In the genomic region with DNA sequence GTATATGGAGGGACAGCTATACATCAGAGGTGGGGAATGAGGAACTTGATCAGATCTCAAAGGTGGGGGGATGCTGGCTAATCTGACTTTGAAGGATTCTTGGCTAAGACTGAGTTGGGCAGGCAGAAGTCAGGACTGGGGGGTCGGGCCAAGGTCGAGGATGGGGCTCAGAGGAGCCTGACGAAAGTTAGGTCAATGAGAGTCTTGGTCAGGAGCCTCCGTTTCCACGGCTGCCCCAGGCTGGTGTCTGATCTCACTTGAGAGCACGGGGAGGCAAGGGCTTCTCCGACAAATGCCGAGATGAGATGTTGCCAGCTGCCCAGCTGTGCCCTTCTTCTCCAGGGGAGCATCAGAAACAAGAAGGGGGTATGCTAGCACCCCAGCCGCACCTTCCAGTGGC, we compare ENCODE assay signal across 31 cellular contexts.
"Had no signal": no experiment of that assay in that cellular context is flagged by ENCODE, and none has a peak within 500 bp of the region (broad histone marks: within the 10 kb centered on the region; RNA-seq: fewer than 3 reads in every experiment).

No MANE protein-coding gene starts in this region.

- H3K27ac ChIP-seq: adrenal gland, body of pancreas had no signal

- H3K4me3 ChIP-seq: adrenal gland, body of pancreas had no signal

- FAIRE-seq: colon, frontal cortex had no signal

- ATAC-seq: activated CD4-positive, CD25-positive, alpha-beta regulatory T cell treated with anti-CD3 and anti-CD28 coated beads, Interleukin-2, amount 50 U/mL, for 24 hours; activated CD8-positive, alpha-beta T cell treated with anti-CD3 and anti-CD28 coated beads for 36 hours; activated naive CD8-positive, alpha-beta T cell treated with anti-CD3 and anti-CD28 coated beads, Interleukin-2, amount 50 U/mL, for 24 hours; activated T-cell treated with anti-CD3 and anti-CD28 coated beads, Interleukin-2, amount 50 U/mL, for 4 hours; body of pancreas; esophagus mucosa; T-cell had no signal

- DNase-seq: activated B cell treated with CpG ODN at 0.5 μM for 24 hours; activated CD4-positive, alpha-beta T cell treated with anti-CD3 and anti-CD28 coated beads for 48 hours; activated CD4-positive, alpha-beta T cell treated with anti-CD3 and anti-CD28 coated beads, Interleukin-2, amount 50 U/mL, for 1 hour; activated CD4-positive, alpha-beta T cell treated with anti-CD3 and anti-CD28 coated beads, Interleukin-2, amount 50 U/mL, for 48 hours; activated CD8-positive, alpha-beta memory T cell treated with anti-CD3 and anti-CD28 coated beads for 24 hours; activated CD8-positive, alpha-beta T cell treated with anti-CD3 and anti-CD28 coated beads for 36 hours; activated gamma-delta T cell treated with Interleukin-2 at 50 U/mL for 16 hours; activated naive CD4-positive, alpha-beta T cell treated with anti-CD3 and anti-CD28 coated beads, Interleukin-2, amount 50 U/mL, for 16 hours; activated naive CD4-positive, alpha-beta T cell treated with Interleukin-2 at 50 U/mL for 16 hours; activated naive CD8-positive, alpha-beta T cell treated with anti-CD3 and anti-CD28 coated beads for 36 hours; activated naive CD8-positive, alpha-beta T cell treated with anti-CD3 and anti-CD28 coated beads, Interleukin-2, amount 50 U/mL, for 24 hours; activated T-cell treated with anti-CD3 and anti-CD28 coated beads, Interleukin-2, amount 50 U/mL, for 4 hours; adrenal gland; amygdala; aorta; body of pancreas; caudate nucleus; cortex of kidney; effector CD8-positive, alpha-beta T cell; foreskin fibroblast; SW 1271; T-cell; T1000; WERI-Rb-1 had no signal

- H3K36me3 ChIP-seq: adrenal gland had no signal

- H3K9me3 Mint-ChIP-seq: activated B cell treated with CpG ODN at 0.5 μM for 24 hours; activated CD8-positive, alpha-beta T cell treated with anti-CD3 and anti-CD28 coated beads for 36 hours; activated naive CD8-positive, alpha-beta T cell treated with anti-CD3 and anti-CD28 coated beads for 36 hours; activated naive CD8-positive, alpha-beta T cell treated with anti-CD3 and anti-CD28 coated beads, Interleukin-2, amount 50 U/mL, for 24 hours; activated T-cell treated with anti-CD3 and anti-CD28 coated beads, Interleukin-2, amount 50 U/mL, for 4 hours; activated T-helper 1 cell treated with anti-CD3 and anti-CD28 coated beads, Interleukin-12 subunit alpha, Interleukin-12 subunit beta, Interleukin-2, Interleukin-4 antibody, amounts not matched to agents 30 ng/mL and 10 ng/mL and 1 ng/mL, durations not matched to agents 14 hours and 24 hours and 36 hours; T-cell; T-helper 1 cell treated with Interleukin-12 subunit alpha and Interleukin-12 subunit beta and Interleukin-4 antibody, amounts not matched to agents 30 μg/mL and 1 μg/mL, for 36 hours; T-helper 2 cell treated with Interferon-gamma antibody and Interleukin-4, amounts not matched to agents 5 μg/mL and 100 μg/mL, for 36 hours had no signal

- H3K27me3 Mint-ChIP-seq: activated B cell treated with CpG ODN at 0.5 μM for 24 hours; activated CD8-positive, alpha-beta T cell treated with anti-CD3 and anti-CD28 coated beads for 36 hours; activated naive CD8-positive, alpha-beta T cell treated with anti-CD3 and anti-CD28 coated beads for 36 hours; activated naive CD8-positive, alpha-beta T cell treated with anti-CD3 and anti-CD28 coated beads, Interleukin-2, amount 50 U/mL, for 24 hours; T-cell had no signal

- H3K9me3 ChIP-seq: adrenal gland, body of pancreas had no signal

- H3K27me3 ChIP-seq: adrenal gland, body of pancreas had no signal

- H3K27ac Mint-ChIP-seq: activated B cell treated with CpG ODN at 0.5 μM for 24 hours; activated CD8-positive, alpha-beta T cell treated with anti-CD3 and anti-CD28 coated beads for 36 hours; activated naive CD8-positive, alpha-beta T cell treated with anti-CD3 and anti-CD28 coated beads for 36 hours; activated naive CD8-positive, alpha-beta T cell treated with anti-CD3 and anti-CD28 coated beads, Interleukin-2, amount 50 U/mL, for 24 hours; activated T-helper 1 cell treated with anti-CD3 and anti-CD28 coated beads, Interleukin-12 subunit alpha, Interleukin-12 subunit beta, Interleukin-2, Interleukin-4 antibody, amounts not matched to agents 30 ng/mL and 10 ng/mL and 1 ng/mL, durations not matched to agents 14 hours and 24 hours and 36 hours; T-cell; T-helper 1 cell treated with Interleukin-12 subunit alpha and Interleukin-12 subunit beta and Interleukin-4 antibody, amounts not matched to agents 30 μg/mL and 1 μg/mL, for 36 hours; T-helper 2 cell treated with Interferon-gamma antibody and Interleukin-4, amounts not matched to agents 5 μg/mL and 100 μg/mL, for 36 hours had no signal

- H3K4me3 Mint-ChIP-seq: activated B cell treated with CpG ODN at 0.5 μM for 24 hours; activated CD8-positive, alpha-beta T cell treated with anti-CD3 and anti-CD28 coated beads for 36 hours; activated naive CD8-positive, alpha-beta T cell treated with anti-CD3 and anti-CD28 coated beads for 36 hours; activated naive CD8-positive, alpha-beta T cell treated with anti-CD3 and anti-CD28 coated beads, Interleukin-2, amount 50 U/mL, for 24 hours; activated T-cell treated with anti-CD3 and anti-CD28 coated beads, Interleukin-2, amount 50 U/mL, for 4 hours; activated T-helper 1 cell treated with anti-CD3 and anti-CD28 coated beads, Interleukin-12 subunit alpha, Interleukin-12 subunit beta, Interleukin-2, Interleukin-4 antibody, amounts not matched to agents 30 ng/mL and 10 ng/mL and 1 ng/mL, durations not matched to agents 14 hours and 24 hours and 36 hours; T-cell; T-helper 1 cell treated with Interleukin-12 subunit alpha and Interleukin-12 subunit beta and Interleukin-4 antibody, amounts not matched to agents 30 μg/mL and 1 μg/mL, for 36 hours; T-helper 2 cell treated with Interferon-gamma antibody and Interleukin-4, amounts not matched to agents 5 μg/mL and 100 μg/mL, for 36 hours had no signal
